8 cellular contexts compared by ENCODE assay signal in genomic region chr1:26417111-26417510, GRCh38. TPM values are rescaled to one million over a fixed set of nuclear protein-coding genes. Genes with fewer than 3 reads are reported as not detected.
A peak's percentile ranks its signal among the peaks of the same experiment; 100 is the strongest.
DNase-seq lines count a peak whose midpoint lies in the region; ATAC-seq and TF ChIP-seq lines count a peak whose summit lies in the region.

No MANE protein-coding gene starts in this region.

- no peaks in the 10 kb centered on the region for H3K9me3 ChIP-seq in uterus

- H3K36me3 ChIP-seq in uterus: no peaks in the 10 kb centered on the region

- intact Hi-C loops in cardiac septum (cut with DNase I): loop anchor here (10.0 kb wide), 1 partner anchor 382 kb away; no protein-coding TSS in a partner anchor
- intact Hi-C loops in posterior vena cava (cut with DNase I): no loop called here
- intact Hi-C loops in uterus (cut with DNase I; ENCODE audit: low total_unique reads): no loop called here

- no peak overlapping the region for H3K27ac ChIP-seq in uterus

- no peaks in the 10 kb centered on the region for H3K36me3 Mint-ChIP-seq in activated naive CD8-positive, alpha-beta T cell treated with anti-CD3 and anti-CD28 coated beads for 36 hours

- no peak overlapping the region for H3K4me3 ChIP-seq in uterus

- H3K27ac Mint-ChIP-seq in activated naive CD8-positive, alpha-beta T cell treated with anti-CD3 and anti-CD28 coated beads for 36 hours: no peak overlapping the region

- no peak for TF ChIP-seq POLR2A in uterus (IDR thresholded peaks at IDR 0.05)

- peaks cover 21% of the 10 kb centered on the region for H3K27me3 Mint-ChIP-seq in activated naive CD8-positive, alpha-beta T cell treated with anti-CD3 and anti-CD28 coated beads for 36 hours

- H3K4me1 ChIP-seq in uterus: no peaks in the 10 kb centered on the region

- H3K9me3 Mint-ChIP-seq in activated naive CD8-positive, alpha-beta T cell treated with anti-CD3 and anti-CD28 coated beads for 36 hours: no peaks in the 10 kb centered on the region

- peaks cover 4% of the 10 kb centered on the region for H3K4me1 Mint-ChIP-seq in activated naive CD8-positive, alpha-beta T cell treated with anti-CD3 and anti-CD28 coated beads for 36 hours

- no peak overlapping the region for H3K4me3 Mint-ChIP-seq in activated naive CD8-positive, alpha-beta T cell treated with anti-CD3 and anti-CD28 coated beads for 36 hours

- DNase-seq in NCI-H1105 treated with DMSO at 0.1 percent for 48 hours (lab: John Stamatoyannopoulos, UW) (peak; percentile 72), SW480 (ENCODE audit: low spot score) (peak; percentile 72), cardiac septum (ENCODE audit: low spot score) (peak; percentile 89), posterior vena cava (ENCODE audit: low spot score) (peak; percentile 89), uterus (peak; percentile 39 to 45)
- DNase-seq in activated naive CD8-positive, alpha-beta T cell treated with anti-CD3 and anti-CD28 coated beads for 36 hours: peak; percentile 83

- H3K27me3 ChIP-seq in uterus: peaks cover 0 to 10% of the 10 kb centered on the region in 2 donors

- peak; percentile 35 to 58 (median 40) for TF ChIP-seq CTCF in uterus (IDR thresholded peaks at IDR 0.05)

- peak; percentile 68 for ATAC-seq in GM18502 (IDR thresholded peaks at IDR 0.05; ENCODE audit: poor library complexity, unreplicated experiment)
- no peak for ATAC-seq in GM18519 (IDR thresholded peaks at IDR 0.05; ENCODE audit: low FRiP score, unreplicated experiment)

RNA-seq across cellular contexts. Expression of gene LIN28A, which starts 6.5 kb away (rescaled TPM):
- total RNA-seq in activated naive CD8-positive, alpha-beta T cell treated with anti-CD3 and anti-CD28 coated beads for 36 hours: not detected
- total RNA-seq in cardiac septum: not detected
- total RNA-seq in posterior vena cava: not detected
- under 1 TPM in 1 of 4 donors, not detected in 3; 0.14 TPM for total RNA-seq in uterus

RNA-seq across cellular contexts. Expression of gene DHDDS, which starts 15.0 kb away (rescaled TPM):
- 10 to 100 TPM; 43.8 to 45.9 TPM for total RNA-seq in activated naive CD8-positive, alpha-beta T cell treated with anti-CD3 and anti-CD28 coated beads for 36 hours
- total RNA-seq in cardiac septum (34.9 TPM), posterior vena cava (10 to 100 TPM; 43.3 to 45.2 TPM), uterus (10 to 100 TPM in 3 of 4 donors, 1 to 10 TPM in 1; 7.1 to 42.6 (median 26.6) TPM)

RNA-seq across cellular contexts. Expression of gene ZNF683, which starts 44.6 kb away (rescaled TPM):
- total RNA-seq in activated naive CD8-positive, alpha-beta T cell treated with anti-CD3 and anti-CD28 coated beads for 36 hours: under 1 TPM; 0.27 to 0.32 TPM
- total RNA-seq in cardiac septum (not detected), posterior vena cava (not detected), uterus (not detected)

RNA-seq across cellular contexts. Expression of gene HMGN2, which starts 55.1 kb away (rescaled TPM):
- total RNA-seq in activated naive CD8-positive, alpha-beta T cell treated with anti-CD3 and anti-CD28 coated beads for 36 hours: 100 to 1,000 TPM; 948 to 957 TPM
- 162 TPM for total RNA-seq in cardiac septum
- total RNA-seq in posterior vena cava: 100 to 1,000 TPM; 129 to 265 TPM
- total RNA-seq in uterus: 100 to 1,000 TPM in 3 of 4 donors, 10 to 100 TPM in 1; 46.1 to 489 (median 201) TPM
